ENCODE assay signal across 8 cellular contexts in genomic region chr19:29211562-29212416, GRCh38. TPM values are rescaled to one million over a fixed set of nuclear protein-coding genes. Genes with fewer than 3 reads are reported as not detected.
DNase-seq lines count a peak whose midpoint lies in the region; ATAC-seq and TF ChIP-seq lines count a peak whose summit lies in the region.

No MANE protein-coding gene starts in this region.

- peaks cover 58% of the 10 kb centered on the region for H3K4me1 Mint-ChIP-seq in WTC11

- peak; percentile 11 for DNase-seq in stimulated activated CD4-positive, alpha-beta T cell treated with anti-CD3 and anti-CD28 coated beads, Interleukin-1b, Interleukin-23, amount 100 ng/mL, for 48 hours
- DNase-seq in stimulated activated CD4-positive, alpha-beta T cell treated with anti-CD3 and anti-CD28 coated beads, Interleukin-4, amount 100 ng/mL, for 4 hours, result no peak
- DNase-seq in WTC11 (ENCODE audit: low spot score), result no peak
- DNase-seq in foreskin fibroblast, result peak in 1 of 2 donors; percentile 19
- DNase-seq in prostate gland (ENCODE audit: low spot score), result no peak
- DNase-seq in GM10248 (ENCODE audit: extremely low spot score), result no peak
- DNase-seq in iPS-NIHi7 (ENCODE audit: extremely low spot score), result no peak

- peak overlapping the region; percentile 68 to 82 for H3K4me3 ChIP-seq in foreskin fibroblast (ENCODE audit: low read depth in 1 of 2, low read length in 2 of 2)
- H3K4me3 ChIP-seq in prostate gland, result peak overlapping the region; percentile 80 to 97

- ATAC-seq in WTC11 (no peak), GM19452 (IDR thresholded peaks at IDR 0.05; ENCODE audit: unreplicated experiment) (no peak)

- CTCF ChIA-PET in WTC11 (lab: Charles Lee), result interaction anchor here (0.7 kb wide), 2 partner anchors 54 to 407 kb away, joined by 3 to 4 read pairs; no protein-coding TSS in a partner anchor
- CTCF ChIA-PET in GM10248 (lab: Yijun Ruan, JAX), result no interaction called here

- TF ChIP-seq CTCF in WTC11 (IDR thresholded peaks at IDR 0.05), result no peak
- TF ChIP-seq CTCF in foreskin fibroblast (IDR thresholded peaks at IDR 0.05; ENCODE audit: low read depth, low read length), result no peak
- no peak for TF ChIP-seq CTCF in prostate gland (IDR thresholded peaks at IDR 0.05)
- no peak for TF ChIP-seq CTCF in GM10248 (IDR thresholded peaks at IDR 0.05; ENCODE audit: control extremely low read depth, extremely low read depth, low read depth, missing control alignments)

- peaks cover 5% of the 10 kb centered on the region for H3K9me3 Mint-ChIP-seq in WTC11

- no peaks in the 10 kb centered on the region for H3K36me3 ChIP-seq in prostate gland

- peak overlapping the region; percentile 98 for H3K27ac Mint-ChIP-seq in WTC11

- H3K27me3 ChIP-seq in prostate gland (replicated peaks; ENCODE audit: insufficient read depth), result no peaks in the 10 kb centered on the region

- 32% methylated on average over 18 of the region's 18 CpGs for WGBS in prostate gland

- POLR2A ChIA-PET in WTC11 (lab: Charles Lee) (no interaction called here), GM10248 (lab: Yijun Ruan, JAX) (no interaction called here)

- no peaks in the 10 kb centered on the region for H3K9me3 ChIP-seq in prostate gland

- peak overlapping the region; percentile 86 to 92 for H3K27ac ChIP-seq in prostate gland

- H3K36me3 Mint-ChIP-seq in WTC11, result peaks cover 34% of the 10 kb centered on the region

- H3K27me3 Mint-ChIP-seq in WTC11 (ENCODE audit: low read depth), result no peaks in the 10 kb centered on the region

- TF ChIP-seq POLR2A in prostate gland (IDR thresholded peaks at IDR 0.05), result no peak

- intact Hi-C loops in prostate gland (cut with DNase I), result no loop called here

- H3K4me3 Mint-ChIP-seq in WTC11, result peak overlapping the region; percentile 98

- no peaks in the 10 kb centered on the region for H3K4me1 ChIP-seq in prostate gland (replicated peaks)

TF ChIP-seq in WTC11, 78 proteins besides CTCF, POLR2A, EP300 and RAD21:
- TF ChIP-seq GRHL2 (CRISPR knock-in tag; IDR thresholded peaks at IDR 0.05; ENCODE audit: insufficient replicate concordance, severe bottlenecking) (no peak), CBFB (CRISPR knock-in tag; IDR thresholded peaks at IDR 0.05; ENCODE audit: low read depth) (no peak)

RNA-seq across cellular contexts. Expression of gene UQCRFS1, which starts 1.2 kb away (rescaled TPM):
- total RNA-seq in WTC11 (2021), result 55.1 to 58.2 TPM (median 55.5 TPM) in 3 replicates
- 10 to 100 TPM; 30.3 to 41.3 TPM for total RNA-seq in prostate gland
